ENCODE assay signal across 15 cellular contexts in genomic region chr1:41721039-41721438, GRCh38.
DNase-seq lines count a peak whose midpoint lies in the region; ATAC-seq and TF ChIP-seq lines count a peak whose summit lies in the region.
"Had no signal": no experiment of that assay in that cellular context is flagged by ENCODE, and none has a peak within 500 bp of the region (broad histone marks: within the 10 kb centered on the region; RNA-seq: fewer than 3 reads in every experiment).

No MANE protein-coding gene starts in this region.

- peak; percentile 37 for DNase-seq in CD1c-positive myeloid dendritic cell (ENCODE audit: extremely low spot score)
- DNase-seq in GM06990 (ENCODE audit: extremely low read depth, insufficient read length), result peak; percentile 53
- DNase-seq in activated naive CD8-positive, alpha-beta T cell treated with anti-CD3 and anti-CD28 coated beads, Interleukin-2, amount 50 U/mL, for 24 hours, result no peak
- no peak for DNase-seq in anterior cingulate cortex (lab: John Stamatoyannopoulos, UW)
- DNase-seq: activated CD4-positive, alpha-beta T cell treated with anti-CD3 and anti-CD28 coated beads for 48 hours; activated naive CD4-positive, alpha-beta T cell treated with Interleukin-2 at 50 U/mL for 16 hours; EL; NCI-H187 treated with DMSO at 0.1 percent for 48 hours; NCI-H69; RPMI8226 had no signal

- no peaks in the 10 kb centered on the region for H3K27me3 ChIP-seq in GM06990 (replicated peaks; ENCODE audit: control insufficient read depth, insufficient read depth, low read length)

- 0 out of 2 replicates have a peak overlapping the region, but pooled peaks have one; percentile 6 for H3K4me3 ChIP-seq in GM06990 (replicated peaks; ENCODE audit: low read depth, low read length)
- H3K4me3 ChIP-seq: lung had no signal

- H3K4me1 Mint-ChIP-seq in activated naive CD8-positive, alpha-beta T cell treated with anti-CD3 and anti-CD28 coated beads, Interleukin-2, amount 50 U/mL, for 24 hours, result peaks cover 30% of the 10 kb centered on the region

- no peaks in the 10 kb centered on the region for H3K9me3 Mint-ChIP-seq in activated naive CD8-positive, alpha-beta T cell treated with anti-CD3 and anti-CD28 coated beads, Interleukin-2, amount 50 U/mL, for 24 hours
- H3K9me3 Mint-ChIP-seq: nephron had no signal

- no peaks in the 10 kb centered on the region for H3K36me3 Mint-ChIP-seq in activated naive CD8-positive, alpha-beta T cell treated with anti-CD3 and anti-CD28 coated beads, Interleukin-2, amount 50 U/mL, for 24 hours (ENCODE audit: low read depth)

- H3K4me3 Mint-ChIP-seq in activated naive CD8-positive, alpha-beta T cell treated with anti-CD3 and anti-CD28 coated beads, Interleukin-2, amount 50 U/mL, for 24 hours, result no peak overlapping the region
- H3K4me3 Mint-ChIP-seq: nephron had no signal

- H3K27me3 Mint-ChIP-seq in activated naive CD8-positive, alpha-beta T cell treated with anti-CD3 and anti-CD28 coated beads, Interleukin-2, amount 50 U/mL, for 24 hours, result no peaks in the 10 kb centered on the region

- TF ChIP-seq CTCF in GM06990 (IDR thresholded peaks at IDR 0.05; ENCODE audit: insufficient read depth, low read length, poor library complexity, severe bottlenecking), result no peak

- H3K36me3 ChIP-seq in GM06990 (ENCODE audit: control insufficient read depth, insufficient read depth, low read length), result no peaks in the 10 kb centered on the region

- peak overlapping the region; percentile 43 for H3K27ac Mint-ChIP-seq in activated naive CD8-positive, alpha-beta T cell treated with anti-CD3 and anti-CD28 coated beads, Interleukin-2, amount 50 U/mL, for 24 hours
- H3K27ac Mint-ChIP-seq: nephron had no signal

- ATAC-seq in HG03175 (IDR thresholded peaks at IDR 0.05; ENCODE audit: unreplicated experiment) (peak; percentile 50), GM18517 (IDR thresholded peaks at IDR 0.05; ENCODE audit: unreplicated experiment) (no peak), GM21528 (IDR thresholded peaks at IDR 0.05; ENCODE audit: low FRiP score, unreplicated experiment) (no peak)
- ATAC-seq in activated naive CD8-positive, alpha-beta T cell treated with anti-CD3 and anti-CD28 coated beads, Interleukin-2, amount 50 U/mL, for 24 hours, result no peak

Comparison
In these comparisons a context has a peak if more than half of its experiments do, and no peak if none do; other contexts are left out.
1. DNase-seq: peak in CD1c-positive myeloid dendritic cell (single experiment) and GM06990 (single experiment); none in activated naive CD8-positive, alpha-beta T cell treated with anti-CD3 and anti-CD28 coated beads, Interleukin-2, amount 50 U/mL, for 24 hours (single experiment) and anterior cingulate cortex (0 of 58).